Comparison of ENCODE assay signal across 21 cellular contexts in the genomic region with DNA sequence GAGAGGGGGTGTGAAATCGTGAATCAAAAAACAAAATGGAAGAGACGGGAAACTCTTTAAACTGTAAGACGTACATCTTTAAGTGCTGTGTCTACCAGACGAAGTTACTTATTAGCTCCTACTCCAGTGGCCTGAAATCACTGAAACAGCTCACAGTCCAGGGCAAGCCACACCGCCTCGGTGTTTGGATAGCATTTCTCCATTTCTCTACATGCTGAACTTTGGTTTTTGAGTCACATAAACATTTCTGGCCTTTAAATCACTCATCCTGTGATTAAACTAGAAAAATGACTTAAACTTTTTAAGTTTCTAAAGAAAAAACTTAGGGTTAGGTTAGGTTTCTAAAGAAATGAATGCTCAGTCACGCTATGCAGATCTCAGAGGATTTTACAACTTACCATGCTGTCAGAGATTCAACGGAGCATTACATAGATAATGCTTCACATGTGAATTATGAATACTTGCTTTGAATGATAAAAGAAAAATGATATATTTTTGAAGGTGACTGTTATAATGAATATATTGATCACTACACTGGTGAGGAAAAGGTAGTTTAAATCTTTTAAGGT.
DNase-seq lines count a peak whose midpoint lies in the region; ATAC-seq and TF ChIP-seq lines count a peak whose summit lies in the region.
"Had no signal": no experiment of that assay in that cellular context is flagged by ENCODE, and none has a peak within 500 bp of the region (broad histone marks: within the 10 kb centered on the region; RNA-seq: fewer than 3 reads in every experiment).

No MANE protein-coding gene starts in this region.

- H3K27ac ChIP-seq in AG04450 (ENCODE audit: low read depth, low read length) (no peak overlapping the region), spleen (no peak overlapping the region)
- H3K27ac ChIP-seq: BLaER1 treated with 17β-estradiol and CSF1 and Interleukin-3, amounts not matched to agents 10 nM and 100 nM; SJCRH30 had no signal

- POLR2A ChIA-PET in AG04450 (lab: Yijun Ruan, JAX) = no interaction called here
- POLR2A ChIA-PET in WTC11 (lab: Charles Lee) = no interaction called here

- intact Hi-C loops in spleen (cut with DNase I; ENCODE audit: low total_unique reads) = no loop called here

- no peak overlapping the region for H3K4me3 Mint-ChIP-seq in WTC11
- H3K4me3 Mint-ChIP-seq: CD8-positive, alpha-beta memory T cell; HFFc6 had no signal

- 85 to 90% (median 87%) methylated on average over 8 of the region's 8 CpGs for WGBS in spleen, 5 donors

- H3K9me3 ChIP-seq in AG04450 (ENCODE audit: control insufficient read depth, insufficient read depth, low read length) (peaks cover 5% of the 10 kb centered on the region; the same call in 1 of the 2 replicates), spleen (no peaks in the 10 kb centered on the region)
- H3K9me3 ChIP-seq: SJCRH30 had no signal

- no peak for ATAC-seq in WTC11
- ATAC-seq: GM12878, K562, PC-3 had no signal

- H3K27me3 ChIP-seq in AG04450 (ENCODE audit: control insufficient read depth, insufficient read depth, low read length) (peaks cover 26% of the 10 kb centered on the region), spleen (replicated peaks in 1 of 7) (no peaks in the 10 kb centered on the region)
- H3K27me3 ChIP-seq: BLaER1 treated with 17β-estradiol and CSF1 and Interleukin-3, amounts not matched to agents 10 nM and 100 nM; SJCRH30 had no signal

- peak overlapping the region; percentile 48; the same call in 1 of the 2 replicates for H3K27ac Mint-ChIP-seq in WTC11
- H3K27ac Mint-ChIP-seq: CD8-positive, alpha-beta memory T cell; HFFc6 had no signal

- peaks cover 0 to 3% (median 0%) of the 10 kb centered on the region in 6 donors for H3K4me1 ChIP-seq in spleen
- H3K4me1 ChIP-seq: SJCRH30 had no signal

- CTCF ChIA-PET in AG04450 (lab: Charles Lee) (interaction anchor here (1.0 to 4.3 kb wide), 4 partner anchors 9 to 218 kb away, joined by 3 to 41 read pairs (median 5); no protein-coding TSS in a partner anchor), WTC11 (lab: Charles Lee) (interaction anchor here (1.4 kb wide), 1 partner anchor 218 kb away, joined by 3 read pairs; no protein-coding TSS in a partner anchor)

- no peak for TF ChIP-seq POLR2A in spleen (IDR thresholded peaks at IDR 0.05)

- no peaks in the 10 kb centered on the region; the same call in 1 of the 2 replicates for H3K27me3 Mint-ChIP-seq in WTC11 (ENCODE audit: low read depth)

- DNase-seq in AG04450 (ENCODE audit: low read depth, low spot score) = peak; percentile 8
- DNase-seq in WTC11 (ENCODE audit: low spot score) = no peak
- DNase-seq in left kidney (ENCODE audit: low read depth, low spot score) = peak; percentile 62
- peak; percentile 34 for DNase-seq in spleen
- no peak for DNase-seq in DMS79 (lab: John Stamatoyannopoulos, UW)
- no peak for DNase-seq in central memory CD4-positive, alpha-beta T cell
- DNase-seq in NCI-H2081 treated with DMSO at 0.1 percent for 48 hours (lab: John Stamatoyannopoulos, UW) = no peak
- DNase-seq in stimulated activated CD4-positive, alpha-beta T cell treated with anti-CD3 and anti-CD28 coated beads, Interleukin-15, amount 100 ng/mL, for 24 hours = no peak
- DNase-seq: CD8-positive, alpha-beta memory T cell; GDM1; HFFc6; MV-4-11; NCI-H1930; NCI-H2171 treated with DMSO at 0.1 percent for 48 hours; NCI-H510A; NCI-H82; PC-3; SJCRH30 had no signal

- H3K9me3 Mint-ChIP-seq in WTC11 = no peaks in the 10 kb centered on the region
- H3K9me3 Mint-ChIP-seq: CD8-positive, alpha-beta memory T cell; HFFc6 had no signal

- H3K4me3 ChIP-seq in AG04450 (ENCODE audit: low read depth, low read length) (no peak overlapping the region), spleen (no peak overlapping the region)
- H3K4me3 ChIP-seq: BLaER1 treated with 17β-estradiol and CSF1 and Interleukin-3, amounts not matched to agents 10 nM and 100 nM; GM12878; K562; SJCRH30 had no signal

- H3K36me3 ChIP-seq in spleen = no peaks in the 10 kb centered on the region
- H3K36me3 ChIP-seq: BLaER1 treated with 17β-estradiol and CSF1 and Interleukin-3, amounts not matched to agents 10 nM and 100 nM; SJCRH30 had no signal

- peaks cover 25% of the 10 kb centered on the region for H3K4me1 Mint-ChIP-seq in WTC11
- H3K4me1 Mint-ChIP-seq: CD8-positive, alpha-beta memory T cell had no signal

- no peaks in the 10 kb centered on the region for H3K36me3 Mint-ChIP-seq in WTC11
- H3K36me3 Mint-ChIP-seq: CD8-positive, alpha-beta memory T cell had no signal

- TF ChIP-seq CTCF in AG04450 (IDR thresholded peaks at IDR 0.05; ENCODE audit: low read depth, low read length) = no peak
- TF ChIP-seq CTCF in WTC11 (IDR thresholded peaks at IDR 0.05) = no peak
- TF ChIP-seq CTCF in spleen (IDR thresholded peaks at IDR 0.05 in 8 of 11, conservative IDR thresholded peaks at IDR 0.05 in 3 of 11) = no peak

TF ChIP-seq in WTC11, 78 proteins besides CTCF, POLR2A, EP300 and RAD21 (continues in another document):
- TF ChIP-seq ZMAT4 (CRISPR knock-in tag; IDR thresholded peaks at IDR 0.05) = no peak
- TF ChIP-seq GRHL2 (CRISPR knock-in tag; IDR thresholded peaks at IDR 0.05; ENCODE audit: insufficient replicate concordance, severe bottlenecking) = no peak
- no peak for TF ChIP-seq FOXP1 (CRISPR knock-in tag; IDR thresholded peaks at IDR 0.05; ENCODE audit: borderline replicate concordance)
- no peak for TF ChIP-seq FOXJ3 (CRISPR knock-in tag; IDR thresholded peaks at IDR 0.05; ENCODE audit: borderline replicate concordance)
- TF ChIP-seq GTF2I (CRISPR knock-in tag; conservative IDR thresholded peaks at IDR 0.05) = no peak
- TF ChIP-seq NR2C2 (CRISPR knock-in tag; IDR thresholded peaks at IDR 0.05) = no peak
- no peak for TF ChIP-seq OVOL2 (CRISPR knock-in tag; IDR thresholded peaks at IDR 0.05; ENCODE audit: borderline replicate concordance)
- no peak for TF ChIP-seq AR (CRISPR knock-in tag; IDR thresholded peaks at IDR 0.05)
- TF ChIP-seq E2F5 (CRISPR knock-in tag; IDR thresholded peaks at IDR 0.05) = no peak
- TF ChIP-seq KAT7 (CRISPR knock-in tag; IDR thresholded peaks at IDR 0.05; ENCODE audit: borderline replicate concordance) = no peak
- no peak for TF ChIP-seq SMAD3 (CRISPR knock-in tag; IDR thresholded peaks at IDR 0.05; ENCODE audit: borderline replicate concordance)
- TF ChIP-seq, protein P1, sequence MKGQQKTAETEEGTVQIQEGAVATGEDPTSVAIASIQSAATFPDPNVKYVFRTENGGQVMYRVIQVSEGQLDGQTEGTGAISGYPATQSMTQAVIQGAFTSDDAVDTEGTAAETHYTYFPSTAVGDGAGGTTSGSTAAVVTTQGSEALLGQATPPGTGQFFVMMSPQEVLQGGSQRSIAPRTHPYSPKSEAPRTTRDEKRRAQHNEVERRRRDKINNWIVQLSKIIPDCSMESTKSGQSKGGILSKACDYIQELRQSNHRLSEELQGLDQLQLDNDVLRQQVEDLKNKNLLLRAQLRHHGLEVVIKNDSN (CRISPR knock-in tag; IDR thresholded peaks at IDR 0.05) = no peak

Comparison
In these comparisons a context has a peak if more than half of its experiments do, and no peak if none do; other contexts are left out.
1. DNase-seq: peak in AG04450 (single experiment), left kidney (single experiment) and spleen (single experiment); none in WTC11 (single experiment), DMS79 (single experiment), central memory CD4-positive, alpha-beta T cell (single experiment), NCI-H2081 treated with DMSO at 0.1 percent for 48 hours (single experiment) and stimulated activated CD4-positive, alpha-beta T cell treated with anti-CD3 and anti-CD28 coated beads, Interleukin-15, amount 100 ng/mL, for 24 hours (single experiment).